ENCODE assay signal across 9 cellular contexts in genomic region chr6:43269273-43270007, GRCh38. TPM values are rescaled to one million over a fixed set of nuclear protein-coding genes. Genes with fewer than 3 reads are reported as not detected.
DNase-seq lines count a peak whose midpoint lies in the region; ATAC-seq and TF ChIP-seq lines count a peak whose summit lies in the region.
"Had no signal": no experiment of that assay in that cellular context is flagged by ENCODE, and none has a peak within 500 bp of the region (broad histone marks: within the 10 kb centered on the region; RNA-seq: fewer than 3 reads in every experiment).

No MANE protein-coding gene starts in this region.

- H3K4me3 Mint-ChIP-seq in CD8-positive, alpha-beta T cell: peak overlapping the region; percentile 76
- H3K4me3 Mint-ChIP-seq in type B pancreatic cell: peak overlapping the region; percentile 44

- no peak overlapping the region for H3K27ac Mint-ChIP-seq in CD8-positive, alpha-beta T cell
- H3K27ac Mint-ChIP-seq in type B pancreatic cell: no peak overlapping the region

- CTCF ChIA-PET in CD8-positive, alpha-beta T cell (lab: Charles Lee): interaction anchor here (0.6 to 3.2 kb wide), 6 partner anchors 14 to 233 kb away, joined by 3 to 13 read pairs (median 3); partner anchors contain the start of gene CRIP3
- CTCF ChIA-PET in RWPE1 (lab: Yijun Ruan, JAX): interaction anchor here (0.7 to 1.6 kb wide), 2 partner anchors 39 to 65 kb away, joined by 3 to 8 read pairs; partner anchors contain the start of gene CRIP3

- no peak overlapping the region for H3K27ac ChIP-seq in CD8-positive, alpha-beta T cell (ENCODE audit: low read depth, low read length)
- H3K27ac ChIP-seq in cingulate gyrus (ENCODE audit: low read depth, low read length): peak overlapping the region; percentile 89
- peak overlapping the region; percentile 67 for H3K27ac ChIP-seq in muscle layer of duodenum (ENCODE audit: low read length)
- H3K27ac ChIP-seq in RWPE1: no peak overlapping the region
- H3K27ac ChIP-seq: epithelial cell of prostate had no signal

- intact Hi-C loops in CD8-positive, alpha-beta T cell (cut with DNase I, micrococcal nuclease): no loop called here

- peak overlapping the region; percentile 49 for H3K4me3 ChIP-seq in CD8-positive, alpha-beta T cell (ENCODE audit: low read depth, low read length)
- peak overlapping the region; percentile 46 to 49 for H3K4me3 ChIP-seq in muscle layer of duodenum (ENCODE audit: low read depth in 1 of 2, low read length in 2 of 2)

- no peaks in the 10 kb centered on the region for H3K9me3 Mint-ChIP-seq in CD8-positive, alpha-beta T cell
- H3K9me3 Mint-ChIP-seq in type B pancreatic cell: no peaks in the 10 kb centered on the region

- POLR2A ChIA-PET in CD8-positive, alpha-beta T cell (lab: Charles Lee): no interaction called here
- POLR2A ChIA-PET in RWPE1 (lab: Yijun Ruan, JAX; ENCODE audit: low non-redundant PET): no interaction called here

- H3K36me3 ChIP-seq in CD8-positive, alpha-beta T cell (ENCODE audit: insufficient read depth, low read length): no peaks in the 10 kb centered on the region
- no peaks in the 10 kb centered on the region for H3K36me3 ChIP-seq in muscle layer of duodenum (ENCODE audit: control insufficient read depth in 1 of 2, insufficient read depth in 2 of 2, low read length in 2 of 2)

- ATAC-seq in CD8-positive, alpha-beta T cell: peak; percentile 81

- H3K36me3 Mint-ChIP-seq in CD8-positive, alpha-beta T cell: no peaks in the 10 kb centered on the region
- H3K36me3 Mint-ChIP-seq in type B pancreatic cell: no peaks in the 10 kb centered on the region

- no peak for TF ChIP-seq CTCF in CD8-positive, alpha-beta T cell (IDR thresholded peaks at IDR 0.05)
- TF ChIP-seq CTCF in type B pancreatic cell (conservative IDR thresholded peaks at IDR 0.05) (no peak), RWPE1 (conservative IDR thresholded peaks at IDR 0.05; ENCODE audit: low read depth) (no peak)

- no peaks in the 10 kb centered on the region for H3K27me3 ChIP-seq in CD8-positive, alpha-beta T cell (ENCODE audit: insufficient read depth, low read length)
- no peaks in the 10 kb centered on the region for H3K27me3 ChIP-seq in muscle layer of duodenum (ENCODE audit: low read depth, low read length)

- DNase-seq in CD8-positive, alpha-beta T cell: peak in 6 of 7 experiments; percentile 22 to 61 (median 42)
- DNase-seq in T-helper 2 cell (peak in 4 of 5 experiments; percentile 9 to 31 (median 23)), type B pancreatic cell (ENCODE audit: extremely low spot score, unreplicated experiment) (no peak), RWPE1 (ENCODE audit: low spot score) (no peak), superior temporal gyrus (ENCODE audit: extremely low spot score) (no peak)
- no peak for DNase-seq in NK-92 treated with Interleukin-12 subunit alpha and Interleukin-12 subunit beta, amount 100 ng/mL, for 24 hours (lab: John Stamatoyannopoulos, UW)

- peaks cover 10% of the 10 kb centered on the region for H3K4me1 ChIP-seq in CD8-positive, alpha-beta T cell (ENCODE audit: insufficient read depth, low read length)
- peaks cover 15% of the 10 kb centered on the region in 2 donors for H3K4me1 ChIP-seq in muscle layer of duodenum (ENCODE audit: control insufficient read depth in 1 of 2, insufficient read depth in 2 of 2, low read length in 2 of 2)

- H3K27me3 Mint-ChIP-seq in CD8-positive, alpha-beta T cell (ENCODE audit: low read depth): peaks cover 15% of the 10 kb centered on the region
- peaks cover 44% of the 10 kb centered on the region for H3K27me3 Mint-ChIP-seq in type B pancreatic cell

- no peaks in the 10 kb centered on the region for H3K9me3 ChIP-seq in CD8-positive, alpha-beta T cell (ENCODE audit: low read length)
- H3K9me3 ChIP-seq in muscle layer of duodenum (ENCODE audit: control insufficient read depth in 1 of 2, low read length in 2 of 2): no peaks in the 10 kb centered on the region

- H3K4me1 Mint-ChIP-seq in CD8-positive, alpha-beta T cell (ENCODE audit: low read depth): peaks cover 6% of the 10 kb centered on the region
- H3K4me1 Mint-ChIP-seq in type B pancreatic cell (ENCODE audit: unreplicated experiment): peaks cover 38% of the 10 kb centered on the region

RNA-seq across cellular contexts. Expression of gene TTBK1, which starts 26.2 kb away (rescaled TPM):
- total RNA-seq in CD8-positive, alpha-beta T cell: under 1 TPM in 1 of 2 experiments, not detected in 1; 0.08 TPM
- total RNA-seq in type B pancreatic cell (ENCODE audit: low replicate concordance): 0.93 and 1.7 TPM in 2 replicates

RNA-seq across cellular contexts. Expression of gene SLC22A7, which starts 28.6 kb away (rescaled TPM):
- not detected for total RNA-seq in CD8-positive, alpha-beta T cell
- total RNA-seq in type B pancreatic cell (ENCODE audit: low replicate concordance): 0.12 TPM in 1 of 2 replicates, not detected in the other

RNA-seq across cellular contexts. Expression of gene CRIP3, which starts 39.2 kb away (rescaled TPM):
- under 1 TPM; 0.64 to 0.84 TPM for total RNA-seq in CD8-positive, alpha-beta T cell
- 1.1 and 2.9 TPM in 2 replicates for total RNA-seq in type B pancreatic cell (ENCODE audit: low replicate concordance)

RNA-seq across cellular contexts. Expression of gene DNPH1, which starts 40.2 kb away (rescaled TPM):
- 10 to 100 TPM; 19.6 to 26.8 TPM for total RNA-seq in CD8-positive, alpha-beta T cell
- 47.8 and 52.3 TPM in 2 replicates for total RNA-seq in type B pancreatic cell (ENCODE audit: low replicate concordance)

Comparison
In these comparisons a context has a peak if more than half of its experiments do, and no peak if none do; other contexts are left out.
1. DNase-seq: peak in CD8-positive, alpha-beta T cell (6 of 7) and T-helper 2 cell (4 of 5); none in type B pancreatic cell (single experiment), RWPE1 (single experiment), NK-92 treated with Interleukin-12 subunit alpha and Interleukin-12 subunit beta, amount 100 ng/mL, for 24 hours (single experiment) and superior temporal gyrus (single experiment).
2. H3K27ac ChIP-seq: peak in cingulate gyrus (single experiment) and muscle layer of duodenum (single experiment); none in CD8-positive, alpha-beta T cell (single experiment) and RWPE1 (single experiment).